Comparison of ENCODE assay signal across 8 cellular contexts in genomic region chr20:48657426-48658197, GRCh38.
DNase-seq lines count a peak whose midpoint lies in the region; ATAC-seq and TF ChIP-seq lines count a peak whose summit lies in the region.

No MANE protein-coding gene starts in this region.

- no peak overlapping the region for H3K9ac ChIP-seq in GM23248

- H3K27me3 ChIP-seq in GM23248 (replicated peaks; ENCODE audit: insufficient read depth), result no peaks in the 10 kb centered on the region

- H3K4me2 ChIP-seq in GM23248 (ENCODE audit: unreplicated experiment), result no peak overlapping the region

- peak; percentile 19 for DNase-seq in AG04449 (ENCODE audit: low read depth, low spot score)
- peak; percentile 81 for DNase-seq in GM23248
- peak; percentile 7 for DNase-seq in NCI-H446 treated with DMSO at 0.1 percent for 48 hours (lab: John Stamatoyannopoulos, UW)
- DNase-seq in activated CD4-positive, alpha-beta T cell treated with anti-CD3 and anti-CD28 coated beads for 4 hours, result peak; percentile 59 to 63
- DNase-seq in cerebellum (ENCODE audit: low spot score), result peak; percentile 55
- peak; percentile 77 for DNase-seq in left lobe of liver (ENCODE audit: low spot score)
- DNase-seq in stimulated activated CD4-positive, alpha-beta T cell treated with anti-CD3 and anti-CD28 coated beads, TNF-alpha, amount 100 ng/mL, for 24 hours (ENCODE audit: low read depth in 3 of 3), result peak; percentile 49 to 51 (median 49)

- POLR2A ChIA-PET in AG04449 (lab: Yijun Ruan, JAX), result no interaction called here

- no peaks in the 10 kb centered on the region for H3K36me3 ChIP-seq in GM23248 (ENCODE audit: low read depth)

- no peaks in the 10 kb centered on the region for H4K20me1 ChIP-seq in GM23248 (ENCODE audit: insufficient read depth)

- CTCF ChIA-PET in AG04449 (lab: Yijun Ruan, JAX), result interaction anchor here (0.6 to 12.6 kb wide), 70 partner anchors 10 to 996 kb away, joined by 3 to 534 read pairs (median 4); partner anchors contain the start of gene PREX1

- in situ Hi-C loops in GM23248 (cut with MboI), result loop anchor here (5.0 kb wide), 1 partner anchor 250 kb away; no protein-coding TSS in a partner anchor

- H3K9me2 ChIP-seq in GM23248 (ENCODE audit: insufficient read depth), result no peaks in the 10 kb centered on the region

- H3K79me2 ChIP-seq in GM23248 (ENCODE audit: insufficient read depth), result no peaks in the 10 kb centered on the region

- peak; percentile 92 for ATAC-seq in left lobe of liver
- ATAC-seq in GM19328 (IDR thresholded peaks at IDR 0.05; ENCODE audit: unreplicated experiment), result no peak

- H2AFZ ChIP-seq in GM23248, result no peak overlapping the region

- H3F3A ChIP-seq in GM23248 (ENCODE audit: insufficient read depth), result no peaks in the 10 kb centered on the region

- H3K4me3 ChIP-seq in AG04449 (ENCODE audit: low read depth, low read length) (no peak overlapping the region), GM23248 (no peak overlapping the region)

- no peaks in the 10 kb centered on the region for H3K4me1 ChIP-seq in GM23248 (ENCODE audit: insufficient read depth)

- 47 to 55% methylated on average over 19 to 21 of the region's 21 CpGs for WGBS in GM23248 (ENCODE audit: low coverage in 1 of 2, low lambda C conversion rate in 2 of 2, missing lambda C conversion rate in 2 of 2), 2 experiments

- no peak overlapping the region for H3K27ac ChIP-seq in GM23248

- TF ChIP-seq CTCF in AG04449 (IDR thresholded peaks at IDR 0.05; ENCODE audit: insufficient read depth, low read length, missing control alignments), result peak; percentile 87

- H3K9me3 ChIP-seq in GM23248 (ENCODE audit: low read depth), result no peaks in the 10 kb centered on the region

Comparison
In these comparisons a context has a peak if more than half of its experiments do, and no peak if none do; other contexts are left out.
1. DNase-seq: peak in every context shown above with its lines; median percentile 81 in GM23248; 77 in left lobe of liver; 61 in activated CD4-positive, alpha-beta T cell treated with anti-CD3 and anti-CD28 coated beads for 4 hours; 55 in cerebellum; 49 in stimulated activated CD4-positive, alpha-beta T cell treated with anti-CD3 and anti-CD28 coated beads, TNF-alpha, amount 100 ng/mL, for 24 hours; 19 in AG04449; 7 in NCI-H446 treated with DMSO at 0.1 percent for 48 hours.